ENCODE assay signal across 8 cellular contexts in genomic region chr16:67841816-67842508, GRCh38. TPM values are rescaled to one million over a fixed set of nuclear protein-coding genes. Genes with fewer than 3 reads are reported as not detected.
DNase-seq lines count a peak whose midpoint lies in the region; ATAC-seq, FAIRE-seq and TF ChIP-seq lines count a peak whose summit lies in the region.

TSS of gene THAP11 (plus strand) at chr16:67842320. CDS start at chr16:67842555, 235 bp downstream.

- TF ChIP-seq POLR2A in GM18505 (IDR thresholded peaks at IDR 0.05; ENCODE audit: borderline replicate concordance, extremely low read depth, insufficient read depth, insufficient read length), result peak; percentile 52

- H3K9me3 ChIP-seq in astrocyte (ENCODE audit: insufficient read depth, low read depth, low read length) (no peaks in the 10 kb centered on the region), aorta (ENCODE audit: control insufficient read depth, low read length) (no peaks in the 10 kb centered on the region)

- peak within 1 kb of the TSS; percentile 96 for H2AFZ ChIP-seq in astrocyte (ENCODE audit: low read depth, low read length)

- H3K36me3 ChIP-seq in astrocyte (ENCODE audit: insufficient read depth, low read length) (no peaks in the 10 kb centered on the region), aorta (ENCODE audit: control insufficient read depth in 1 of 2, insufficient read depth in 2 of 2, low read length in 1 of 2) (no peaks in the 10 kb centered on the region)

- peak within 1 kb of the TSS; percentile 89 for H3K4me3 ChIP-seq in astrocyte (ENCODE audit: insufficient read depth, low read depth, low read length)
- H3K4me3 ChIP-seq in aorta (ENCODE audit: low read length in 2 of 2), result peak within 1 kb of the TSS; percentile 50 to 81

- peaks cover 45% of the 10 kb centered on the region for H3K79me2 ChIP-seq in astrocyte (ENCODE audit: insufficient read depth, low read length)

- ATAC-seq in GM18505 (IDR thresholded peaks at IDR 0.05; ENCODE audit: unreplicated experiment) (peak; percentile 49), HG02981 (IDR thresholded peaks at IDR 0.05; ENCODE audit: unreplicated experiment) (peak; percentile 43), aorta (ENCODE audit: low FRiP score) (peak; percentile 92)

- DNase-seq in NCI-H2029 (lab: John Stamatoyannopoulos, UW), result peak; percentile 80
- peak; percentile 84 for DNase-seq in T-helper 22 cell (ENCODE audit: low read depth)
- peak; percentile 79 for DNase-seq in astrocyte (ENCODE audit: low read depth)
- DNase-seq in hepatic stellate cell (ENCODE audit: low spot score), result peak; percentile 95
- peak; percentile 82 for DNase-seq in renal cortical epithelial cell (ENCODE audit: low read depth)
- DNase-seq in aorta, result peak; percentile 96 to 97

- intact Hi-C loops in aorta (cut with DNase I), result loop anchor here (2.0 to 5.0 kb wide), 3 partner anchors 35 to 51 kb away; partner anchors contain the start of genes NRN1L (in 1 of the 2), PSKH1 (in 1 of the 2), RANBP10 (in 1 of the 2) and TSNAXIP1 (in 1 of the 2)

- H3K27me3 ChIP-seq in astrocyte (ENCODE audit: insufficient read depth, low read length), result no peaks in the 10 kb centered on the region
- H3K27me3 ChIP-seq in aorta (ENCODE audit: control insufficient read depth in 1 of 2, insufficient read depth in 2 of 2, low read length in 1 of 2), result no peaks in the 10 kb centered on the region

- H3K4me1 ChIP-seq in astrocyte (ENCODE audit: insufficient read depth, low read length), result peaks cover 38% of the 10 kb centered on the region
- H3K4me1 ChIP-seq in aorta (ENCODE audit: control insufficient read depth in 1 of 2, insufficient read depth in 2 of 2, low read length in 2 of 2), result peaks cover 0 to 2% of the 10 kb centered on the region in 2 donors

- H3K4me1 Mint-ChIP-seq in astrocyte (ENCODE audit: low read depth, unreplicated experiment), result peaks cover 25% of the 10 kb centered on the region

- H3K36me3 Mint-ChIP-seq in astrocyte (ENCODE audit: low read depth, unreplicated experiment), result peaks cover 2% of the 10 kb centered on the region

- H3K4me3 Mint-ChIP-seq in astrocyte (ENCODE audit: unreplicated experiment), result peak within 1 kb of the TSS; percentile 88

- no peaks in the 10 kb centered on the region for H3K9me3 Mint-ChIP-seq in astrocyte (ENCODE audit: unreplicated experiment)

- H4K20me1 ChIP-seq in astrocyte (ENCODE audit: insufficient read depth, low read length), result peaks cover 16% of the 10 kb centered on the region

- peak within 1 kb of the TSS; percentile 88 for H3K27ac Mint-ChIP-seq in astrocyte (ENCODE audit: unreplicated experiment)

- no peaks in the 10 kb centered on the region for H3K27me3 Mint-ChIP-seq in astrocyte (ENCODE audit: low read depth, unreplicated experiment)

- peak; percentile 83 for TF ChIP-seq CTCF in astrocyte (IDR thresholded peaks at IDR 0.05; ENCODE audit: insufficient read depth, low read depth, low read length)

- 0 to 1% methylated on average over 83 of the region's 83 CpGs for WGBS in aorta, 2 donors

- peak within 1 kb of the TSS; percentile 92 for H3K9ac ChIP-seq in astrocyte (ENCODE audit: low read length)

- H3K4me2 ChIP-seq in astrocyte (ENCODE audit: low read length), result peak within 1 kb of the TSS; percentile 91

- no peak for FAIRE-seq in astrocyte (lab: Jason Lieb, UNC)

- H3K27ac ChIP-seq in astrocyte (ENCODE audit: low read depth, low read length) (peak within 1 kb of the TSS; percentile 98), aorta (ENCODE audit: low read depth in 1 of 2, low read length in 2 of 2) (peak within 1 kb of the TSS in 1 of 2 donors; percentile 97)

RNA-seq across cellular contexts. Expression of gene THAP11, which starts in this region (rescaled TPM):
- total RNA-seq in astrocyte, result 16.5 and 18.1 TPM in 2 replicates
- 19.6 and 36.1 TPM in 2 replicates for total RNA-seq in renal cortical epithelial cell
- total RNA-seq in aorta, result 10 to 100 TPM; 21.5 to 24.7 TPM
- 10 to 100 TPM; 18.0 to 18.6 TPM for polyA plus RNA-seq in aorta
